ENCODE assay signal across 8 cellular contexts in genomic region chr11:65083834-65084597, GRCh38. TPM values are rescaled to one million over a fixed set of nuclear protein-coding genes. Genes with fewer than 3 reads are reported as not detected.
DNase-seq lines count a peak whose midpoint lies in the region; FAIRE-seq and TF ChIP-seq lines count a peak whose summit lies in the region.

CDCA5 (minus strand) TSS chr11:65084040; CDS start chr11:65083978, 62 bp downstream.
ZFPL1 (plus strand) TSS chr11:65084222; CDS start chr11:65084699, 477 bp downstream.

- peak within 1 kb of the TSS; percentile 49 for H3K14ac ChIP-seq in neuronal stem cell (ENCODE audit: low read length)

- FAIRE-seq in frontal cortex (lab: Jason Lieb, UNC), result no peak

- peak; percentile 63 for DNase-seq in GM04503 (ENCODE audit: low read depth)
- DNase-seq in HFFc6, result peak; percentile 93
- DNase-seq in NCI-H1048 (lab: John Stamatoyannopoulos, UW), result peak; percentile 93
- peak; percentile 70 for DNase-seq in SK-N-MC (ENCODE audit: low read depth, low spot score)
- DNase-seq in activated naive CD4-positive, alpha-beta T cell treated with anti-CD3 and anti-CD28 coated beads, Interleukin-2, amount 10 ng/mL, durations not matched to agents 7 days and 5 days, result peak; percentile 96
- DNase-seq in frontal cortex (ENCODE audit: low spot score in 2 of 2), result peak; percentile 97 to 99
- peak; percentile 98 for DNase-seq in neuronal stem cell (ENCODE audit: low spot score)

- no peak within 1 kb of the TSS for H2BK12ac ChIP-seq in neuronal stem cell (ENCODE audit: low read length)

- peaks cover 26% of the 10 kb centered on the region for H3K36me3 ChIP-seq in SK-N-MC (ENCODE audit: insufficient read depth, low read length)
- H3K36me3 ChIP-seq in neuronal stem cell (replicated peaks in 1 of 2; ENCODE audit: control insufficient read depth in 2 of 2, insufficient read depth in 2 of 2, low read length in 2 of 2), result peaks cover 43 to 78% of the 10 kb centered on the region in 2 donors
- peaks cover 4 to 39% (median 38%) of the 10 kb centered on the region in 5 donors for H3K36me3 ChIP-seq in subcutaneous abdominal adipose tissue (ENCODE audit: control insufficient read depth in 5 of 5, insufficient read depth in 5 of 5, low read length in 5 of 5)

- H4K8ac ChIP-seq in neuronal stem cell (ENCODE audit: low read depth, low read length), result no peak within 1 kb of the TSS

- H3K79me1 ChIP-seq in neuronal stem cell (ENCODE audit: low read depth, low read length), result peaks cover 6% of the 10 kb centered on the region

- no peak within 1 kb of the TSS for H2BK5ac ChIP-seq in neuronal stem cell (ENCODE audit: low read length)

- no peaks in the 10 kb centered on the region for H3K9me3 Mint-ChIP-seq in HFFc6
- no peaks in the 10 kb centered on the region for H3K9me3 Mint-ChIP-seq in activated naive CD4-positive, alpha-beta T cell treated with anti-CD3 and anti-CD28 coated beads, Interleukin-2, amount 10 ng/mL, durations not matched to agents 7 days and 5 days

- WGBS in neuronal stem cell (ENCODE audit: extremely low coverage in 2 of 2, insufficient read length in 2 of 2, insufficient replicate concordance in 1 of 2), 2 donors, result no CpG with 5 or more reads among the region's 79 CpGs

- H3K27ac ChIP-seq in SK-N-MC, result peak within 1 kb of the TSS; percentile 85
- H3K27ac ChIP-seq in neuronal stem cell (replicated peaks; ENCODE audit: low read length), result peak within 1 kb of the TSS; percentile 90
- peak within 1 kb of the TSS; percentile 78 for H3K27ac ChIP-seq in subcutaneous abdominal adipose tissue (ENCODE audit: low read depth, low read length)

- peaks cover 4 to 12% of the 10 kb centered on the region in 2 donors for H3K4me1 ChIP-seq in neuronal stem cell (ENCODE audit: control insufficient read depth in 2 of 2, insufficient read depth in 1 of 2, low read depth in 1 of 2, low read length in 2 of 2)
- H3K4me1 ChIP-seq in subcutaneous abdominal adipose tissue (ENCODE audit: control insufficient read depth in 5 of 5, insufficient read depth in 5 of 5, low read length in 5 of 5), result peaks cover 6 to 22% (median 18%) of the 10 kb centered on the region in 5 donors

- H4K91ac ChIP-seq in neuronal stem cell (ENCODE audit: low read depth, low read length, poor library complexity), result no peak within 1 kb of the TSS

- peaks cover 41% of the 10 kb centered on the region for H3K4me1 Mint-ChIP-seq in HFFc6 (ENCODE audit: low read depth)
- H3K4me1 Mint-ChIP-seq in activated naive CD4-positive, alpha-beta T cell treated with anti-CD3 and anti-CD28 coated beads, Interleukin-2, amount 10 ng/mL, durations not matched to agents 7 days and 5 days, result peaks cover 59% of the 10 kb centered on the region

- peak within 1 kb of the TSS; percentile 72 for H3K4me2 ChIP-seq in neuronal stem cell (ENCODE audit: insufficient read depth, low read length, poor library complexity, severe bottlenecking)

- H3K4me3 ChIP-seq in SK-N-MC (peak within 1 kb of the TSS; percentile 84), neuronal stem cell (ENCODE audit: low read length in 2 of 2) (peak within 1 kb of the TSS; percentile 90 to 93), subcutaneous abdominal adipose tissue (ENCODE audit: low read depth in 1 of 5, low read length in 5 of 5) (peak within 1 kb of the TSS; percentile 88 to 94 (median 89))

- peak within 1 kb of the TSS; percentile 69 for H3K4ac ChIP-seq in neuronal stem cell (ENCODE audit: low read length)

- no peak within 1 kb of the TSS for H2BK15ac ChIP-seq in neuronal stem cell (ENCODE audit: low read length)

- H3K9ac ChIP-seq in SK-N-MC (ENCODE audit: insufficient read length), result peak within 1 kb of the TSS; percentile 89
- H3K9ac ChIP-seq in neuronal stem cell (ENCODE audit: low read depth, low read length, poor library complexity), result peak within 1 kb of the TSS; percentile 96
- H3K9ac ChIP-seq in subcutaneous abdominal adipose tissue (ENCODE audit: low read length in 5 of 5), result peak within 1 kb of the TSS; percentile 68 to 91 (median 85)

- H3K36me3 Mint-ChIP-seq in HFFc6 (ENCODE audit: low read depth), result peaks cover 31% of the 10 kb centered on the region
- peaks cover 57% of the 10 kb centered on the region for H3K36me3 Mint-ChIP-seq in activated naive CD4-positive, alpha-beta T cell treated with anti-CD3 and anti-CD28 coated beads, Interleukin-2, amount 10 ng/mL, durations not matched to agents 7 days and 5 days

- no peak within 1 kb of the TSS for H2BK120ac ChIP-seq in neuronal stem cell (ENCODE audit: low read depth, low read length)

- CTCF ChIA-PET in activated naive CD4-positive, alpha-beta T cell treated with anti-CD3 and anti-CD28 coated beads, Interleukin-2, amount 10 ng/mL, durations not matched to agents 7 days and 5 days (lab: Charles Lee), result interaction anchor here (1.3 to 2.2 kb wide), 5 partner anchors 15 to 70 kb away, joined by 4 to 8 read pairs (median 6); partner anchors contain the start of genes ARL2, TM7SF2 and ZNHIT2

- H3K27me3 Mint-ChIP-seq in HFFc6 (ENCODE audit: insufficient read depth), result no peaks in the 10 kb centered on the region; the same call in 1 of the 2 replicates
- H3K27me3 Mint-ChIP-seq in activated naive CD4-positive, alpha-beta T cell treated with anti-CD3 and anti-CD28 coated beads, Interleukin-2, amount 10 ng/mL, durations not matched to agents 7 days and 5 days, result peaks cover 12% of the 10 kb centered on the region

- peak within 1 kb of the TSS; percentile 98 for H3K4me3 Mint-ChIP-seq in HFFc6
- H3K4me3 Mint-ChIP-seq in activated naive CD4-positive, alpha-beta T cell treated with anti-CD3 and anti-CD28 coated beads, Interleukin-2, amount 10 ng/mL, durations not matched to agents 7 days and 5 days, result peak within 1 kb of the TSS; percentile 97

- no peaks in the 10 kb centered on the region for H3K27me3 ChIP-seq in neuronal stem cell (ENCODE audit: control insufficient read depth in 3 of 3, insufficient read depth in 3 of 3, low read depth in 1 of 3, low read length in 3 of 3)
- H3K27me3 ChIP-seq in subcutaneous abdominal adipose tissue (ENCODE audit: control insufficient read depth in 5 of 5, insufficient read depth in 4 of 5, low read length in 5 of 5), result no peaks in the 10 kb centered on the region

- H3K18ac ChIP-seq in neuronal stem cell (ENCODE audit: low read length), result peak within 1 kb of the TSS; percentile 84

- H3K23ac ChIP-seq in neuronal stem cell (ENCODE audit: low read depth, low read length, poor library complexity), result no peak within 1 kb of the TSS

- H2AFZ ChIP-seq in neuronal stem cell (ENCODE audit: low read length), result peak within 1 kb of the TSS; percentile 91

- peak within 1 kb of the TSS; percentile 30 for H2AK5ac ChIP-seq in neuronal stem cell (ENCODE audit: low read depth, low read length)

- peak within 1 kb of the TSS; percentile 97 for H3K27ac Mint-ChIP-seq in HFFc6
- peak within 1 kb of the TSS; percentile 96 for H3K27ac Mint-ChIP-seq in activated naive CD4-positive, alpha-beta T cell treated with anti-CD3 and anti-CD28 coated beads, Interleukin-2, amount 10 ng/mL, durations not matched to agents 7 days and 5 days

- TF ChIP-seq CTCF in HFFc6 (IDR thresholded peaks at IDR 0.05), result no peak

- H3K9me3 ChIP-seq in SK-N-MC (ENCODE audit: low read depth, low read length) (no peaks in the 10 kb centered on the region), neuronal stem cell (replicated peaks in 1 of 2; ENCODE audit: control insufficient read depth in 2 of 2, insufficient read depth in 1 of 2, low read depth in 1 of 2, low read length in 2 of 2) (no peaks in the 10 kb centered on the region), subcutaneous abdominal adipose tissue (ENCODE audit: control insufficient read depth in 5 of 5, low read length in 5 of 5) (no peaks in the 10 kb centered on the region)

RNA-seq across cellular contexts. Expression of gene CDCA5, which starts in this region (rescaled TPM):
- 10 to 100 TPM; 14.3 to 28.3 (median 26.6) TPM for total RNA-seq in HFFc6 (2021; fragmentation: NEBNext Ultra II Directional; extraction: Animal tissue kit (Norgen Biotek cat#: 25700))
- total RNA-seq in frontal cortex, result 1.6 TPM
- polyA plus RNA-seq in neuronal stem cell (2013, experiment 1 of 2), result 31.7 TPM
- 31.8 TPM for polyA plus RNA-seq in neuronal stem cell (2013, experiment 2 of 2)

RNA-seq across cellular contexts. Expression of gene ZFPL1, which starts in this region (rescaled TPM):
- 10 to 100 TPM; 41.0 to 56.6 (median 53.6) TPM for total RNA-seq in HFFc6 (2021; fragmentation: NEBNext Ultra II Directional; extraction: Animal tissue kit (Norgen Biotek cat#: 25700))
- 11.8 TPM for total RNA-seq in frontal cortex
- 45.8 TPM for polyA plus RNA-seq in neuronal stem cell (2013, experiment 1 of 2)
- polyA plus RNA-seq in neuronal stem cell (2013, experiment 2 of 2), result 47.0 TPM

Comparison
In these comparisons a context has a peak if more than half of its experiments do, and no peak if none do; other contexts are left out.
1. Peak in every context shown above with its lines: DNase-seq, H3K4me3 ChIP-seq and H3K27ac ChIP-seq.